1 cellular context compared by ENCODE assay signal in genomic region chr17:351875-352420, GRCh38.
A peak's percentile ranks its signal among the peaks of the same experiment; 100 is the strongest.
TF ChIP-seq lines count a peak whose summit lies in the region.

No MANE protein-coding gene starts in this region.

TF ChIP-seq in HepG2, 621 proteins besides CTCF, POLR2A, EP300 and RAD21 (continued from another document and continues in another):
- TF ChIP-seq ARID3A (IDR thresholded peaks at IDR 0.05; ENCODE audit: low read depth, low read length): no peak
- TF ChIP-seq TBL1XR1 (IDR thresholded peaks at IDR 0.05; ENCODE audit: borderline replicate concordance, low read length, partially characterized antibody): peak; percentile 2
- TF ChIP-seq HNF1B (CRISPR knock-in tag; IDR thresholded peaks at IDR 0.05): no peak
- TF ChIP-seq HMGXB4 (CRISPR knock-in tag; IDR thresholded peaks at IDR 0.05; ENCODE audit: borderline replicate concordance in 1 of 2, low read depth in 1 of 2): 0 out of 4 replicates have a peak, but pooled peaks of 1 of the 2 experiments have one; percentile 36
- TF ChIP-seq ETS1 (CRISPR knock-in tag; IDR thresholded peaks at IDR 0.05): 0 out of 2 replicates have a peak, but pooled peaks have one; percentile 2
- TF ChIP-seq ZNF205 (CRISPR knock-in tag; IDR thresholded peaks at IDR 0.05): 0 out of 2 replicates have a peak, but pooled peaks have one; percentile 9
- TF ChIP-seq ZNF781 (CRISPR knock-in tag; IDR thresholded peaks at IDR 0.05; ENCODE audit: borderline replicate concordance, not compliant biosample characterization): peak; percentile 60
- TF ChIP-seq MTF2 (CRISPR knock-in tag; IDR thresholded peaks at IDR 0.05; ENCODE audit: borderline replicate concordance): peak; percentile 71; the same call in 1 of the 2 replicates
- no peak for TF ChIP-seq ZFP1 (CRISPR knock-in tag; IDR thresholded peaks at IDR 0.05)
- peak; percentile 79; the same call in 1 of the 2 replicates for TF ChIP-seq FOXC1 (CRISPR knock-in tag; IDR thresholded peaks at IDR 0.05; ENCODE audit: borderline replicate concordance)
- 0 out of 2 replicates have a peak, but pooled peaks have one; percentile 6 for TF ChIP-seq HMG20B (CRISPR knock-in tag; conservative IDR thresholded peaks at IDR 0.05)
- 0 out of 2 replicates have a peak, but pooled peaks have one; percentile 23 for TF ChIP-seq MXD3 (CRISPR knock-in tag; IDR thresholded peaks at IDR 0.05)
- TF ChIP-seq ZBTB38 (CRISPR knock-in tag; IDR thresholded peaks at IDR 0.05): 0 out of 2 replicates have a peak, but pooled peaks have one; percentile 48
- TF ChIP-seq ZNF773 (CRISPR knock-in tag; IDR thresholded peaks at IDR 0.05; ENCODE audit: borderline replicate concordance): no peak
- TF ChIP-seq DZIP1 (CRISPR knock-in tag; IDR thresholded peaks at IDR 0.05): no peak
- 0 out of 2 replicates have a peak, but pooled peaks have one; percentile 58 for TF ChIP-seq HOXA9 (CRISPR knock-in tag; IDR thresholded peaks at IDR 0.05; ENCODE audit: borderline replicate concordance)
- no peak for TF ChIP-seq EHMT2 (IDR thresholded peaks at IDR 0.05; ENCODE audit: borderline replicate concordance, low read depth, low read length)
- TF ChIP-seq HBP1 (CRISPR knock-in tag; IDR thresholded peaks at IDR 0.05; ENCODE audit: low read depth): peak; percentile 24; the same call in 1 of the 2 replicates
- 0 out of 2 replicates have a peak, but pooled peaks have one; percentile 60 for TF ChIP-seq KLF13 (CRISPR knock-in tag; IDR thresholded peaks at IDR 0.05)
- TF ChIP-seq SNAPC5 (CRISPR knock-in tag; IDR thresholded peaks at IDR 0.05; ENCODE audit: borderline replicate concordance): no peak
- peak; percentile 77; the same call in 1 of the 2 replicates for TF ChIP-seq ZNF30 (CRISPR knock-in tag; IDR thresholded peaks at IDR 0.05)
- 0 out of 2 replicates have a peak, but pooled peaks have one; percentile 3 for TF ChIP-seq ZFP36L1 (CRISPR knock-in tag; IDR thresholded peaks at IDR 0.05)
- TF ChIP-seq ZC3H13 (CRISPR knock-in tag; IDR thresholded peaks at IDR 0.05): peak; percentile 38; the same call in 1 of the 2 replicates
- TF ChIP-seq SKIL (CRISPR knock-in tag; IDR thresholded peaks at IDR 0.05; ENCODE audit: borderline replicate concordance): 0 out of 2 replicates have a peak, but pooled peaks have one; percentile 32
- TF ChIP-seq ATF4 (CRISPR knock-in tag; IDR thresholded peaks at IDR 0.05): peak in 1 of 2 experiments; percentile 52; a peak in 2 of 4 replicates
- peak; percentile 21; the same call in 1 of the 2 replicates for TF ChIP-seq ZNF362 (CRISPR knock-in tag; IDR thresholded peaks at IDR 0.05; ENCODE audit: borderline replicate concordance)
- TF ChIP-seq DNMT1 (CRISPR knock-in tag; IDR thresholded peaks at IDR 0.05): 0 out of 2 replicates have a peak, but pooled peaks have one; percentile 56
- peak; percentile 71; the same call in 1 of the 2 replicates for TF ChIP-seq ZNF446 (CRISPR knock-in tag; IDR thresholded peaks at IDR 0.05)
- 0 out of 2 replicates have a peak, but pooled peaks have one; percentile 38 for TF ChIP-seq TRAFD1 (CRISPR knock-in tag; IDR thresholded peaks at IDR 0.05; ENCODE audit: borderline replicate concordance)
- peak; percentile 24; the same call in 1 of the 2 replicates for TF ChIP-seq TFDP2 (CRISPR knock-in tag; IDR thresholded peaks at IDR 0.05)
- 0 out of 2 replicates have a peak, but pooled peaks have one; percentile 46 for TF ChIP-seq KLF9 (CRISPR knock-in tag; IDR thresholded peaks at IDR 0.05; ENCODE audit: low read depth)
- no peak for TF ChIP-seq ATF5 (CRISPR knock-in tag; IDR thresholded peaks at IDR 0.05; ENCODE audit: low read depth)
- peak; percentile 64; the same call in 1 of the 2 replicates for TF ChIP-seq ZNF607 (CRISPR knock-in tag; IDR thresholded peaks at IDR 0.05; ENCODE audit: borderline replicate concordance)
- TF ChIP-seq ZNF619 (CRISPR knock-in tag; IDR thresholded peaks at IDR 0.05): peak; percentile 11; the same call in 1 of the 2 replicates
